9 cellular contexts compared by ENCODE assay signal in genomic region chr7:135889823-135890222, GRCh38.
"Had no signal": no experiment of that assay in that cellular context is flagged by ENCODE, and none has a peak within 500 bp of the region (broad histone marks: within the 10 kb centered on the region; RNA-seq: fewer than 3 reads in every experiment).

No MANE protein-coding gene starts in this region.

- H2AFZ ChIP-seq: GM23248 had no signal

- DNase-seq: GM23248, GOT3, H7, HFFc6, IMR-90, KBM-7 had no signal

- H3K9ac ChIP-seq: GM23248 had no signal

- H3K27ac Mint-ChIP-seq: HFFc6 had no signal

- H3K27ac ChIP-seq: GM23248 had no signal

- H3K36me3 ChIP-seq: HAP-1 had no signal

- H3K9me3 Mint-ChIP-seq: HFFc6 had no signal

- H3K4me3 ChIP-seq: GM23248, HAP-1 had no signal

- H3K9me3 ChIP-seq: HAP-1 had no signal

- H3K4me3 Mint-ChIP-seq: HFFc6 had no signal

- FAIRE-seq: HTR-8/SVneo had no signal

- H3K4me1 ChIP-seq: HAP-1 had no signal

- ATAC-seq: HCT116 had no signal
